ENCODE assay signal across 30 cellular contexts in the genomic region with DNA sequence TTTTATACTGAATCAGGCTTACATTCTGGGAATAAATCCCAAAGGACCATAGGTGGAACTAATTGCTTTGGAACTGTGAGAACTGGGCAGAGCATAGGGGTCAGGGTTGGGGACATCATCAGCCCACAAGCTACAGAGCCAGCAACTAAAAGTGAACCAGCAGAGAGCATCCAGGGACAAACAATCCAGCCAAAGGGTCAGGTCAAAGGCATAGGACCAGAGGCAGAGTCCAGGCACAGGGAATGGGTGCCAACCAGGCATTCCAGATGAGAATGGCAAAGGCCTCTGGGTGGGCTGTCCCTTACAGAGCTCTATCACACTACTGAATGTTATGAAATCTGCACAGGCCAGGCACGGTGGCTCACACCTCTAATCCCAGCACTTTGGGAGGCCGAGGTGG. TPM values are rescaled to one million over a fixed set of nuclear protein-coding genes. Genes with fewer than 3 reads are reported as not detected.
"Had no signal": no experiment of that assay in that cellular context is flagged by ENCODE, and none has a peak within 500 bp of the region (broad histone marks: within the 10 kb centered on the region; RNA-seq: fewer than 3 reads in every experiment).

No MANE protein-coding gene starts in this region.

- H3K4me3 Mint-ChIP-seq: activated CD4-positive, alpha-beta T cell treated with anti-CD3 and anti-CD28 coated beads, Interleukin-2, amount 10 ng/mL, durations not matched to agents 24 days and 14 days; activated CD8-positive, alpha-beta T cell treated with anti-CD3 and anti-CD28 coated beads for 36 hours; activated naive CD4-positive, alpha-beta T cell treated with anti-CD3 and anti-CD28 coated beads, Interleukin-2, amount 50 U/mL, for 24 hours; activated naive CD8-positive, alpha-beta T cell treated with anti-CD3 and anti-CD28 coated beads, Interleukin-2, amount 10 ng/mL, durations not matched to agents 7 days and 5 days; central memory CD8-positive, alpha-beta T cell had no signal

- H3K4me3 ChIP-seq: Peyer's patch, SJCRH30, SK-N-MC had no signal

- H3K27ac ChIP-seq: KMS-11, Peyer's patch, SJCRH30, WERI-Rb-1 had no signal

- H3K9me3 Mint-ChIP-seq: activated CD4-positive, alpha-beta T cell treated with anti-CD3 and anti-CD28 coated beads, Interleukin-2, amount 10 ng/mL, durations not matched to agents 24 days and 14 days; activated CD8-positive, alpha-beta T cell treated with anti-CD3 and anti-CD28 coated beads for 36 hours; activated naive CD4-positive, alpha-beta T cell treated with anti-CD3 and anti-CD28 coated beads, Interleukin-2, amount 50 U/mL, for 24 hours; activated naive CD8-positive, alpha-beta T cell treated with anti-CD3 and anti-CD28 coated beads, Interleukin-2, amount 10 ng/mL, durations not matched to agents 7 days and 5 days; activated T-helper 2 cell treated with anti-CD3 and anti-CD28 coated beads, Interferon-gamma antibody, Interleukin-2, Interleukin-4, amounts not matched to agents 10 μg/mL and 5 μg/mL and 100 μg/mL, durations not matched to agents 14 hours and 24 hours and 36 hours; central memory CD8-positive, alpha-beta T cell had no signal

- H3K4me1 Mint-ChIP-seq: activated naive CD4-positive, alpha-beta T cell treated with anti-CD3 and anti-CD28 coated beads, Interleukin-2, amount 50 U/mL, for 24 hours; central memory CD8-positive, alpha-beta T cell had no signal

- H3K4me1 ChIP-seq: Peyer's patch had no signal

- H3K9me3 ChIP-seq: Peyer's patch, SJCRH30 had no signal

- H3K36me3 ChIP-seq: brain microvascular endothelial cell, Peyer's patch, SJCRH30, WERI-Rb-1 had no signal

- H3K27ac Mint-ChIP-seq: activated CD4-positive, alpha-beta T cell treated with anti-CD3 and anti-CD28 coated beads, Interleukin-2, amount 10 ng/mL, durations not matched to agents 24 days and 14 days; activated CD8-positive, alpha-beta T cell treated with anti-CD3 and anti-CD28 coated beads for 36 hours; activated naive CD4-positive, alpha-beta T cell treated with anti-CD3 and anti-CD28 coated beads, Interleukin-2, amount 50 U/mL, for 24 hours; activated naive CD8-positive, alpha-beta T cell treated with anti-CD3 and anti-CD28 coated beads, Interleukin-2, amount 10 ng/mL, durations not matched to agents 7 days and 5 days; activated T-helper 2 cell treated with anti-CD3 and anti-CD28 coated beads, Interferon-gamma antibody, Interleukin-2, Interleukin-4, amounts not matched to agents 10 μg/mL and 5 μg/mL and 100 μg/mL, durations not matched to agents 14 hours and 24 hours and 36 hours had no signal

- DNase-seq: activated CD4-positive, alpha-beta T cell treated with anti-CD3 and anti-CD28 coated beads for 1 hour; activated CD4-positive, alpha-beta T cell treated with anti-CD3 and anti-CD28 coated beads, Interleukin-2, amount 10 ng/mL, durations not matched to agents 24 days and 14 days; activated CD4-positive, alpha-beta T cell treated with anti-CD3 and anti-CD28 coated beads, Interleukin-2, amount 50 U/mL, for 4 hours; activated CD4-positive, CD25-positive, alpha-beta regulatory T cell; activated CD8-positive, alpha-beta T cell treated with anti-CD3 and anti-CD28 coated beads for 36 hours; activated gamma-delta T cell; activated naive CD4-positive, alpha-beta T cell treated with Interleukin-2 at 50 U/mL for 16 hours; activated naive CD8-positive, alpha-beta T cell treated with anti-CD3 and anti-CD28 coated beads, Interleukin-2, amount 10 ng/mL, durations not matched to agents 7 days and 5 days; activated T-cell treated with anti-CD3 and anti-CD28 coated beads, Interleukin-2, amount 50 U/mL, for 1 hour; NCI-H1092 treated with DMSO at 0.1 percent for 48 hours; NCI-H187 treated with DMSO at 0.1 percent for 48 hours; NCI-H2081; NCI-H2171 treated with DMSO at 0.1 percent for 48 hours; NCI-H2227 treated with DMSO at 0.1 percent for 48 hours; NCI-H446; NCI-H524; Peyer's patch; RPMI8226; WERI-Rb-1 had no signal

- H3K4me2 ChIP-seq: KMS-11 had no signal

- H3K9ac ChIP-seq: KMS-11 had no signal

- ATAC-seq: activated CD8-positive, alpha-beta T cell treated with anti-CD3 and anti-CD28 coated beads for 36 hours had no signal

- H3K27me3 ChIP-seq: brain microvascular endothelial cell, Peyer's patch, SJCRH30 had no signal

- H3K36me3 Mint-ChIP-seq: activated naive CD4-positive, alpha-beta T cell treated with anti-CD3 and anti-CD28 coated beads, Interleukin-2, amount 50 U/mL, for 24 hours; activated naive CD8-positive, alpha-beta T cell treated with anti-CD3 and anti-CD28 coated beads, Interleukin-2, amount 10 ng/mL, durations not matched to agents 7 days and 5 days had no signal

RNA-seq across cellular contexts. Expression of a gene that starts 12.3 kb away (rescaled TPM):
- total RNA-seq: activated CD4-positive, alpha-beta T cell treated with anti-CD3 and anti-CD28 coated beads, Interleukin-2, amount 10 ng/mL, durations not matched to agents 24 days and 14 days; activated CD8-positive, alpha-beta memory T cell treated with anti-CD3 and anti-CD28 coated beads for 36 hours; activated CD8-positive, alpha-beta T cell treated with anti-CD3 and anti-CD28 coated beads for 36 hours; activated naive CD8-positive, alpha-beta T cell treated with anti-CD3 and anti-CD28 coated beads, Interleukin-2, amount 10 ng/mL, durations not matched to agents 7 days and 5 days; activated T-helper 2 cell treated with anti-CD3 and anti-CD28 coated beads, Interferon-gamma antibody, Interleukin-2, Interleukin-4, amounts not matched to agents 10 μg/mL and 5 μg/mL and 100 μg/mL, durations not matched to agents 14 hours and 24 hours and 36 hours; chondrocyte; T-helper 1 cell treated with Interleukin-12 subunit alpha and Interleukin-12 subunit beta and Interleukin-4 antibody, amounts not matched to agents 30 ng/mL and 1 ng/mL, for 36 hours; T-helper 2 cell treated with Interferon-gamma antibody and Interleukin-4, amounts not matched to agents 100 ng/mL and 5 ng/mL, for 36 hours had no signal
